20 cellular contexts compared by ENCODE assay signal in genomic region chr20:54545959-54546358, GRCh38.
DNase-seq lines count a peak whose midpoint lies in the region; ATAC-seq and TF ChIP-seq lines count a peak whose summit lies in the region.
"Had no signal": no experiment of that assay in that cellular context is flagged by ENCODE, and none has a peak within 500 bp of the region (broad histone marks: within the 10 kb centered on the region; RNA-seq: fewer than 3 reads in every experiment).

No MANE protein-coding gene starts in this region.

- no peak overlapping the region for H3K4me3 Mint-ChIP-seq in osteocyte (ENCODE audit: unreplicated experiment)

- no peak for ATAC-seq in HG02610 (IDR thresholded peaks at IDR 0.05; ENCODE audit: unreplicated experiment)
- ATAC-seq: HCT116 had no signal

- no peak overlapping the region for H3K9ac ChIP-seq in GM23248

- peak; percentile 4 for DNase-seq in GM23248
- DNase-seq in astrocyte of the cerebellum (ENCODE audit: low read depth), result peak; percentile 76
- peak; percentile 30 for DNase-seq in fibroblast of pulmonary artery (ENCODE audit: low read depth)
- no peak for DNase-seq in osteocyte (ENCODE audit: extremely low spot score, unreplicated experiment)
- no peak for DNase-seq in stimulated activated CD4-positive, alpha-beta T cell treated with anti-CD3 and anti-CD28 coated beads, Interleukin-12 subunit alpha, Interleukin-12 subunit beta, amount 100 ng/mL, for 4 hours
- DNase-seq in HT-29 (ENCODE audit: low spot score), result no peak
- DNase-seq: ACHN, COR-L47, DMS 273 treated with DMSO at 0.1 percent for 48 hours, DND-41, GOT3, KG1, NCI-H1417 treated with DMSO at 0.1 percent for 48 hours, NCI-H187 treated with DMSO at 0.1 percent for 48 hours, NCI-H2227 treated with DMSO at 0.1 percent for 48 hours, NCI-H82, OCI-M1, SHP77 treated with DMSO at 0.1 percent for 48 hours had no signal

- H3K27me3 Mint-ChIP-seq in osteocyte (ENCODE audit: unreplicated experiment), result no peaks in the 10 kb centered on the region

- H3K9me2 ChIP-seq in GM23248 (ENCODE audit: insufficient read depth), result no peaks in the 10 kb centered on the region

- no peak overlapping the region for H3K27ac ChIP-seq in GM23248

- no peak overlapping the region for H3K4me2 ChIP-seq in GM23248 (ENCODE audit: unreplicated experiment)

- TF ChIP-seq CTCF in astrocyte of the cerebellum (IDR thresholded peaks at IDR 0.05; ENCODE audit: low read depth, low read length, missing control alignments) (no peak), fibroblast of pulmonary artery (IDR thresholded peaks at IDR 0.05; ENCODE audit: low read length, missing control alignments) (no peak), osteocyte (IDR thresholded peaks at IDR 0.05) (no peak)

- no peaks in the 10 kb centered on the region for H3K79me2 ChIP-seq in GM23248 (ENCODE audit: insufficient read depth)

- H2AFZ ChIP-seq in GM23248, result no peak overlapping the region

- H3K4me1 Mint-ChIP-seq in osteocyte (ENCODE audit: unreplicated experiment), result peaks cover 41% of the 10 kb centered on the region

- H4K20me1 ChIP-seq in GM23248 (ENCODE audit: insufficient read depth), result no peaks in the 10 kb centered on the region

- WGBS in GM23248 (ENCODE audit: low coverage in 1 of 2, low lambda C conversion rate in 2 of 2, missing lambda C conversion rate in 2 of 2), 2 experiments, result 58 to 67% methylated on average over 2 of the region's 2 CpGs

- peaks cover 14% of the 10 kb centered on the region for H3K9me3 Mint-ChIP-seq in osteocyte (ENCODE audit: unreplicated experiment)

- H3K4me3 ChIP-seq in GM23248, result no peak overlapping the region
- no peak overlapping the region for H3K4me3 ChIP-seq in astrocyte of the cerebellum (ENCODE audit: low read depth, low read length)
- H3K4me3 ChIP-seq in fibroblast of pulmonary artery (replicated peaks; ENCODE audit: low read depth, low read length), result no peak overlapping the region

- peak overlapping the region; percentile 45 for H3K27ac Mint-ChIP-seq in osteocyte (ENCODE audit: unreplicated experiment)

- peaks cover 24% of the 10 kb centered on the region for H3K4me1 ChIP-seq in GM23248 (ENCODE audit: insufficient read depth)

- H3K9me3 ChIP-seq in GM23248 (ENCODE audit: low read depth), result no peaks in the 10 kb centered on the region

- no peaks in the 10 kb centered on the region for H3K27me3 ChIP-seq in GM23248 (replicated peaks; ENCODE audit: insufficient read depth)

- H3K36me3 Mint-ChIP-seq in osteocyte (ENCODE audit: unreplicated experiment), result no peaks in the 10 kb centered on the region

- H3K36me3 ChIP-seq in GM23248 (ENCODE audit: low read depth), result no peaks in the 10 kb centered on the region

- peaks cover 20% of the 10 kb centered on the region for H3F3A ChIP-seq in GM23248 (ENCODE audit: insufficient read depth)

- in situ Hi-C loops in GM23248 (cut with MboI), result no loop called here
- in situ Hi-C loops in astrocyte of the cerebellum (cut with HindIII; ENCODE audit: low sequenced_read_pairs), result no loop called here

Comparison
In these comparisons a context has a peak if more than half of its experiments do, and no peak if none do; other contexts are left out.
1. DNase-seq: peak in GM23248 (single experiment), astrocyte of the cerebellum (single experiment) and fibroblast of pulmonary artery (single experiment); none in osteocyte (single experiment), stimulated activated CD4-positive, alpha-beta T cell treated with anti-CD3 and anti-CD28 coated beads, Interleukin-12 subunit alpha, Interleukin-12 subunit beta, amount 100 ng/mL, for 4 hours (single experiment) and HT-29 (single experiment).